8 cellular contexts compared by ENCODE assay signal in genomic region chr4:14339715-14340114, GRCh38.
"Had no signal": no experiment of that assay in that cellular context is flagged by ENCODE, and none has a peak within 500 bp of the region (broad histone marks: within the 10 kb centered on the region; RNA-seq: fewer than 3 reads in every experiment).

No MANE protein-coding gene starts in this region.

- ATAC-seq: HCT116, K562 had no signal

- H3K27ac ChIP-seq: GM23248 had no signal

- FAIRE-seq: HTR-8/SVneo, K562 had no signal

- H3K4me1 ChIP-seq: HAP-1 had no signal

- H3K36me3 ChIP-seq: HAP-1 had no signal

- H3K4me3 Mint-ChIP-seq: HFFc6 had no signal

- H3K9me3 ChIP-seq: HAP-1 had no signal

- H3K4me3 ChIP-seq: GM23248, HAP-1, K562 had no signal

- H3K9ac ChIP-seq: GM23248 had no signal

- DNase-seq: GM23248, H7, HFFc6, IMR-90 had no signal

- H3K27ac Mint-ChIP-seq: HFFc6 had no signal

- H2AFZ ChIP-seq: GM23248 had no signal

- H3K9me3 Mint-ChIP-seq: HFFc6 had no signal
